In genomic region chr5:176810084-176810597, GRCh38 we compare ENCODE assay signal across 1 cellular context.
TF ChIP-seq lines count a peak whose summit lies in the region.

TSS of gene UNC5A (plus strand) at chr5:176810559. CDS start at chr5:176810751, 192 bp downstream.

TF ChIP-seq in IMR-90, 13 proteins besides CTCF, POLR2A, EP300 and RAD21 (continued from another document):
- no peak for TF ChIP-seq USF2 (IDR thresholded peaks at IDR 0.05; ENCODE audit: low read depth, low read length)
- no peak for TF ChIP-seq CHD1 (IDR thresholded peaks at IDR 0.05; ENCODE audit: low read depth, low read length)
- no peak for TF ChIP-seq NFE2L2 (IDR thresholded peaks at IDR 0.05; ENCODE audit: low read depth, low read length)
- TF ChIP-seq MAFK (IDR thresholded peaks at IDR 0.05; ENCODE audit: low read depth, low read length) = no peak
TF ChIP-seq in IMR-90: peak in this region for 0.
